In the genomic region with DNA sequence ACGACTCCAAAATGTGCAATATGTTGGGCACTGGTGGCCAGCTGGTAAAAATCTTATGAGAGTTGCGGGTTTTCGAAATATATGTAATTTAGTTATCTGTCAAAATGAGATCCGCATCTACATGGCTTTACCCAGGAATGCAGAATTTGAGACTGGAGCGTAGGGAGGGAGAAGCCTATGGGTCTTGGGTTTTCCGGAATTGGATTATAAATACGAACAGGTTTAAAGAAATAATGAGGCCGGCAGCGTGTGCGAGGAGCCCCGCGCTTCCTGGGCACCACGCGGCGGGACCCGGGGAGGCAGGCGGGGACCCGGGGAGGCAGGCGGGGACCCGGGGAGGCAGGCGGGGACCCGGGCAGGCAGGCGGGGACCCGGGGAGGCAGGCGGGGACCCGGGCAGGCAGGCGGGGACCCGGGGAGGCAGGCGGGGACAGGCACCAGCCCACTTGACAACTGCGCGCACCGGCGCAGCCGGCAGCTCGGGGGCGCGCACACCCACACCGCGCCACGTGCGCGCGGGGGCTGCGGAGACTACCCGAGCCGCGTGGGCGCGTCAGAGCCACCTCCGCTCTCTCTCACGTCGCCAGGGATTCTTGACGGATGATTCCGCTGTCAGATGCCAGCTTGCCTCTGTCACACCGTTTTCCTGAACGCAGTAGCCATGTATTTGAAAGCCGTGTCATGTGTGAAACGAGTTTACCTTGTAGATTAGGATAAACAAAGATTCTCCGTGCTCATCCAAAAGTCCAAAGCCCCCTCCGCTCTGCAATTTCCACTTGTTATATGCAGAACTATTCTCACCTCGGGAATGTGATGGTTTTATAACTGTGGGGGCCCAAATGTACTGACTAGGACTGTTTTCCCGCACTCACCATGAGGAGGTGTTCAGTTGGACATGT, we compare ENCODE assay signal across 1 cellular context.
TF ChIP-seq lines count a peak whose summit lies in the region.

No MANE protein-coding gene starts in this region.

TF ChIP-seq in K562, 482 proteins besides CTCF, POLR2A, EP300 and RAD21 (continued from another document and continues in another):
- TF ChIP-seq, protein P1, sequence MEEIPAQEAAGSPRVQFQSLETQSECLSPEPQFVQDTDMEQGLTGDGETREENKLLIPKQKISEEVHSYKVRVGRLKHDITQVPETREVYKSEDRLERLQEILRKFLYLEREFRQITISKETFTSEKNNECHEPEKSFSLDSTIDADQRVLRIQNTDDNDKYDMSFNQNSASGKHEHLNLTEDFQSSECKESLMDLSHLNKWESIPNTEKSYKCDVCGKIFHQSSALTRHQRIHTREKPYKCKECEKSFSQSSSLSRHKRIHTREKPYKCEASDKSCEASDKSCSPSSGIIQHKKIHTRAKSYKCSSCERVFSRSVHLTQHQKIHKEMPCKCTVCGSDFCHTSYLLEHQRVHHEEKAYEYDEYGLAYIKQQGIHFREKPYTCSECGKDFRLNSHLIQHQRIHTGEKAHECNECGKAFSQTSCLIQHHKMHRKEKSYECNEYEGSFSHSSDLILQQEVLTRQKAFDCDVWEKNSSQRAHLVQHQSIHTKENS (CRISPR knock-in tag; IDR thresholded peaks at IDR 0.05), result no peak
- TF ChIP-seq ZNF583 (CRISPR knock-in tag; IDR thresholded peaks at IDR 0.05) (no peak), KDM1A (IDR thresholded peaks at IDR 0.05) (0 out of 4 replicates have a peak, but pooled peaks of 1 of the 2 experiments have one; percentile 9), NCOA6 (IDR thresholded peaks at IDR 0.05) (no peak), ZNF41 (CRISPR knock-in tag; conservative IDR thresholded peaks at IDR 0.05) (no peak), FIP1L1 (IDR thresholded peaks at IDR 0.05; ENCODE audit: low read depth, low read length, poor library complexity, severe bottlenecking) (no peak), U2AF1 (optimal IDR thresholded peaks at IDR 0.05; ENCODE audit: low read depth, low read length) (no peak), POLR2AphosphoS2 (IDR thresholded peaks at IDR 0.05; ENCODE audit: low read length) (no peak), ZFP30 (CRISPR knock-in tag; IDR thresholded peaks at IDR 0.05; ENCODE audit: borderline replicate concordance) (no peak), ZNF384 (IDR thresholded peaks at IDR 0.05; ENCODE audit: low read depth, low read length) (no peak), ZBTB8A (IDR thresholded peaks at IDR 0.05; ENCODE audit: partially characterized antibody) (no peak), NFRKB (IDR thresholded peaks at IDR 0.05; ENCODE audit: low read depth) (no peak), KAT8 (IDR thresholded peaks at IDR 0.05; ENCODE audit: low read depth) (no peak), NFE2 (IDR thresholded peaks at IDR 0.05; ENCODE audit: low read depth) (no peak), SMC3 (conservative IDR thresholded peaks at IDR 0.05; ENCODE audit: insufficient read depth, low read depth, low read length) (no peak), ZNF143 (CRISPR knock-in tag; IDR thresholded peaks at IDR 0.05) (0 out of 2 replicates have a peak, but pooled peaks have one; percentile 26), GTF2F1 (IDR thresholded peaks at IDR 0.05; ENCODE audit: low read depth, low read length) (no peak), STAG1 (CRISPR knock-in tag; IDR thresholded peaks at IDR 0.05; ENCODE audit: borderline replicate concordance) (peak; percentile 54; the same call in 1 of the 2 replicates), LEF1 (IDR thresholded peaks at IDR 0.05) (no peak), CBFA2T2 (conservative IDR thresholded peaks at IDR 0.05) (no peak), ZFX (CRISPR knock-in tag; IDR thresholded peaks at IDR 0.05) (no peak), ZC3H4 (CRISPR knock-in tag; IDR thresholded peaks at IDR 0.05; ENCODE audit: borderline replicate concordance) (no peak), SRSF3 (IDR thresholded peaks at IDR 0.05; ENCODE audit: insufficient read depth, low read length) (no peak), ZNF431 (CRISPR knock-in tag; IDR thresholded peaks at IDR 0.05) (peak; percentile 89), GABPB2 (CRISPR knock-in tag; conservative IDR thresholded peaks at IDR 0.05) (no peak), NCOR1 (IDR thresholded peaks at IDR 0.05) (no peak), TAF7 (tag; IDR thresholded peaks at IDR 0.05) (no peak), YBX1 (IDR thresholded peaks at IDR 0.05) (no peak), SAP30 (IDR thresholded peaks at IDR 0.05; ENCODE audit: borderline replicate concordance, insufficient read depth, low read depth, low read length, poor library complexity, severe bottlenecking) (peak; percentile 42), LCOR (CRISPR knock-in tag; IDR thresholded peaks at IDR 0.05) (no peak; the same call in 1 of the 2 replicates), CREBBP (IDR thresholded peaks at IDR 0.05; ENCODE audit: low read depth, low read length) (no peak), MAFK (IDR thresholded peaks at IDR 0.05; ENCODE audit: low read length) (no peak)
- TF ChIP-seq, protein P2, sequence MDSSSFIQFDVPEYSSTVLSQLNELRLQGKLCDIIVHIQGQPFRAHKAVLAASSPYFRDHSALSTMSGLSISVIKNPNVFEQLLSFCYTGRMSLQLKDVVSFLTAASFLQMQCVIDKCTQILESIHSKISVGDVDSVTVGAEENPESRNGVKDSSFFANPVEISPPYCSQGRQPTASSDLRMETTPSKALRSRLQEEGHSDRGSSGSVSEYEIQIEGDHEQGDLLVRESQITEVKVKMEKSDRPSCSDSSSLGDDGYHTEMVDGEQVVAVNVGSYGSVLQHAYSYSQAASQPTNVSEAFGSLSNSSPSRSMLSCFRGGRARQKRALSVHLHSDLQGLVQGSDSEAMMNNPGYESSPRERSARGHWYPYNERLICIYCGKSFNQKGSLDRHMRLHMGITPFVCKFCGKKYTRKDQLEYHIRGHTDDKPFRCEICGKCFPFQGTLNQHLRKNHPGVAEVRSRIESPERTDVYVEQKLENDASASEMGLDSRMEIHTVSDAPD (CRISPR knock-in tag; IDR thresholded peaks at IDR 0.05), result no peak
- TF ChIP-seq, protein P3, sequence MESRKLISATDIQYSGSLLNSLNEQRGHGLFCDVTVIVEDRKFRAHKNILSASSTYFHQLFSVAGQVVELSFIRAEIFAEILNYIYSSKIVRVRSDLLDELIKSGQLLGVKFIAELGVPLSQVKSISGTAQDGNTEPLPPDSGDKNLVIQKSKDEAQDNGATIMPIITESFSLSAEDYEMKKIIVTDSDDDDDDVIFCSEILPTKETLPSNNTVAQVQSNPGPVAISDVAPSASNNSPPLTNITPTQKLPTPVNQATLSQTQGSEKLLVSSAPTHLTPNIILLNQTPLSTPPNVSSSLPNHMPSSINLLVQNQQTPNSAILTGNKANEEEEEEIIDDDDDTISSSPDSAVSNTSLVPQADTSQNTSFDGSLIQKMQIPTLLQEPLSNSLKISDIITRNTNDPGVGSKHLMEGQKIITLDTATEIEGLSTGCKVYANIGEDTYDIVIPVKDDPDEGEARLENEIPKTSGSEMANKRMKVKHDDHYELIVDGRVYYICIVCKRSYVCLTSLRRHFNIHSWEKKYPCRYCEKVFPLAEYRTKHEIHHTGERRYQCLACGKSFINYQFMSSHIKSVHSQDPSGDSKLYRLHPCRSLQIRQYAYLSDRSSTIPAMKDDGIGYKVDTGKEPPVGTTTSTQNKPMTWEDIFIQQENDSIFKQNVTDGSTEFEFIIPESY (CRISPR knock-in tag; IDR thresholded peaks at IDR 0.05), result peak; percentile 88
- TF ChIP-seq, protein P4, sequence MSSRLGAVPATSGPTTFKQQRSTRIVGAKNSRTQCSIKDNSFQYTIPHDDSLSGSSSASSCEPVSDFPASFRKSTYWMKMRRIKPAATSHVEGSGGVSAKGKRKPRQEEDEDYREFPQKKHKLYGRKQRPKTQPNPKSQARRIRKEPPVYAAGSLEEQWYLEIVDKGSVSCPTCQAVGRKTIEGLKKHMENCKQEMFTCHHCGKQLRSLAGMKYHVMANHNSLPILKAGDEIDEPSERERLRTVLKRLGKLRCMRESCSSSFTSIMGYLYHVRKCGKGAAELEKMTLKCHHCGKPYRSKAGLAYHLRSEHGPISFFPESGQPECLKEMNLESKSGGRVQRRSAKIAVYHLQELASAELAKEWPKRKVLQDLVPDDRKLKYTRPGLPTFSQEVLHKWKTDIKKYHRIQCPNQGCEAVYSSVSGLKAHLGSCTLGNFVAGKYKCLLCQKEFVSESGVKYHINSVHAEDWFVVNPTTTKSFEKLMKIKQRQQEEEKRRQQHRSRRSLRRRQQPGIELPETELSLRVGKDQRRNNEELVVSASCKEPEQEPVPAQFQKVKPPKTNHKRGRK (tag; IDR thresholded peaks at IDR 0.05), result no peak
- TF ChIP-seq, protein P5, sequence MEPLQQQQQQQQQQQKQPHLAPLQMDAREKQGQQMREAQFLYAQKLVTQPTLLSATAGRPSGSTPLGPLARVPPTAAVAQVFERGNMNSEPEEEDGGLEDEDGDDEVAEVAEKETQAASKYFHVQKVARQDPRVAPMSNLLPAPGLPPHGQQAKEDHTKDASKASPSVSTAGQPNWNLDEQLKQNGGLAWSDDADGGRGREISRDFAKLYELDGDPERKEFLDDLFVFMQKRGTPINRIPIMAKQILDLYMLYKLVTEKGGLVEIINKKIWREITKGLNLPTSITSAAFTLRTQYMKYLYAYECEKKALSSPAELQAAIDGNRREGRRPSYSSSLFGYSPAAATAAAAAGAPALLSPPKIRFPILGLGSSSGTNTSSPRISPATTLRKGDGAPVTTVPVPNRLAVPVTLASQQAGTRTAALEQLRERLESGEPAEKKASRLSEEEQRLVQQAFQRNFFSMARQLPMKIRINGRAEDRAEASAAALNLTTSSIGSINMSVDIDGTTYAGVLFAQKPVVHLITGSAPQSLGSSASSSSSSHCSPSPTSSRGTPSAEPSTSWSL (CRISPR knock-in tag; IDR thresholded peaks at IDR 0.05; ENCODE audit: borderline replicate concordance), result no peak
- TF ChIP-seq, protein P6, sequence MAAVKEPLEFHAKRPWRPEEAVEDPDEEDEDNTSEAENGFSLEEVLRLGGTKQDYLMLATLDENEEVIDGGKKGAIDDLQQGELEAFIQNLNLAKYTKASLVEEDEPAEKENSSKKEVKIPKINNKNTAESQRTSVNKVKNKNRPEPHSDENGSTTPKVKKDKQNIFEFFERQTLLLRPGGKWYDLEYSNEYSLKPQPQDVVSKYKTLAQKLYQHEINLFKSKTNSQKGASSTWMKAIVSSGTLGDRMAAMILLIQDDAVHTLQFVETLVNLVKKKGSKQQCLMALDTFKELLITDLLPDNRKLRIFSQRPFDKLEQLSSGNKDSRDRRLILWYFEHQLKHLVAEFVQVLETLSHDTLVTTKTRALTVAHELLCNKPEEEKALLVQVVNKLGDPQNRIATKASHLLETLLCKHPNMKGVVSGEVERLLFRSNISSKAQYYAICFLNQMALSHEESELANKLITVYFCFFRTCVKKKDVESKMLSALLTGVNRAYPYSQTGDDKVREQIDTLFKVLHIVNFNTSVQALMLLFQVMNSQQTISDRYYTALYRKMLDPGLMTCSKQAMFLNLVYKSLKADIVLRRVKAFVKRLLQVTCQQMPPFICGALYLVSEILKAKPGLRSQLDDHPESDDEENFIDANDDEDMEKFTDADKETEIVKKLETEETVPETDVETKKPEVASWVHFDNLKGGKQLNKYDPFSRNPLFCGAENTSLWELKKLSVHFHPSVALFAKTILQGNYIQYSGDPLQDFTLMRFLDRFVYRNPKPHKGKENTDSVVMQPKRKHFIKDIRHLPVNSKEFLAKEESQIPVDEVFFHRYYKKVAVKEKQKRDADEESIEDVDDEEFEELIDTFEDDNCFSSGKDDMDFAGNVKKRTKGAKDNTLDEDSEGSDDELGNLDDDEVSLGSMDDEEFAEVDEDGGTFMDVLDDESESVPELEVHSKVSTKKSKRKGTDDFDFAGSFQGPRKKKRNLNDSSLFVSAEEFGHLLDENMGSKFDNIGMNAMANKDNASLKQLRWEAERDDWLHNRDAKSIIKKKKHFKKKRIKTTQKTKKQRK (IDR thresholded peaks at IDR 0.05; ENCODE audit: borderline replicate concordance, low read depth, low read length), result no peak
- TF ChIP-seq, protein P7, sequence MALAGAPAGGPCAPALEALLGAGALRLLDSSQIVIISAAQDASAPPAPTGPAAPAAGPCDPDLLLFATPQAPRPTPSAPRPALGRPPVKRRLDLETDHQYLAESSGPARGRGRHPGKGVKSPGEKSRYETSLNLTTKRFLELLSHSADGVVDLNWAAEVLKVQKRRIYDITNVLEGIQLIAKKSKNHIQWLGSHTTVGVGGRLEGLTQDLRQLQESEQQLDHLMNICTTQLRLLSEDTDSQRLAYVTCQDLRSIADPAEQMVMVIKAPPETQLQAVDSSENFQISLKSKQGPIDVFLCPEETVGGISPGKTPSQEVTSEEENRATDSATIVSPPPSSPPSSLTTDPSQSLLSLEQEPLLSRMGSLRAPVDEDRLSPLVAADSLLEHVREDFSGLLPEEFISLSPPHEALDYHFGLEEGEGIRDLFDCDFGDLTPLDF (CRISPR knock-in tag; IDR thresholded peaks at IDR 0.05), result no peak
- TF ChIP-seq, protein P8, sequence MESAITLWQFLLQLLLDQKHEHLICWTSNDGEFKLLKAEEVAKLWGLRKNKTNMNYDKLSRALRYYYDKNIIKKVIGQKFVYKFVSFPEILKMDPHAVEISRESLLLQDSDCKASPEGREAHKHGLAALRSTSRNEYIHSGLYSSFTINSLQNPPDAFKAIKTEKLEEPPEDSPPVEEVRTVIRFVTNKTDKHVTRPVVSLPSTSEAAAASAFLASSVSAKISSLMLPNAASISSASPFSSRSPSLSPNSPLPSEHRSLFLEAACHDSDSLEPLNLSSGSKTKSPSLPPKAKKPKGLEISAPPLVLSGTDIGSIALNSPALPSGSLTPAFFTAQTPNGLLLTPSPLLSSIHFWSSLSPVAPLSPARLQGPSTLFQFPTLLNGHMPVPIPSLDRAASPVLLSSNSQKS (CRISPR knock-in tag; IDR thresholded peaks at IDR 0.05), result no peak
- TF ChIP-seq, protein P9, sequence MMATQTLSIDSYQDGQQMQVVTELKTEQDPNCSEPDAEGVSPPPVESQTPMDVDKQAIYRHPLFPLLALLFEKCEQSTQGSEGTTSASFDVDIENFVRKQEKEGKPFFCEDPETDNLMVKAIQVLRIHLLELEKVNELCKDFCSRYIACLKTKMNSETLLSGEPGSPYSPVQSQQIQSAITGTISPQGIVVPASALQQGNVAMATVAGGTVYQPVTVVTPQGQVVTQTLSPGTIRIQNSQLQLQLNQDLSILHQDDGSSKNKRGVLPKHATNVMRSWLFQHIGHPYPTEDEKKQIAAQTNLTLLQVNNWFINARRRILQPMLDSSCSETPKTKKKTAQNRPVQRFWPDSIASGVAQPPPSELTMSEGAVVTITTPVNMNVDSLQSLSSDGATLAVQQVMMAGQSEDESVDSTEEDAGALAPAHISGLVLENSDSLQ (IDR thresholded peaks at IDR 0.05), result peak; percentile 74
- TF ChIP-seq, protein P10, sequence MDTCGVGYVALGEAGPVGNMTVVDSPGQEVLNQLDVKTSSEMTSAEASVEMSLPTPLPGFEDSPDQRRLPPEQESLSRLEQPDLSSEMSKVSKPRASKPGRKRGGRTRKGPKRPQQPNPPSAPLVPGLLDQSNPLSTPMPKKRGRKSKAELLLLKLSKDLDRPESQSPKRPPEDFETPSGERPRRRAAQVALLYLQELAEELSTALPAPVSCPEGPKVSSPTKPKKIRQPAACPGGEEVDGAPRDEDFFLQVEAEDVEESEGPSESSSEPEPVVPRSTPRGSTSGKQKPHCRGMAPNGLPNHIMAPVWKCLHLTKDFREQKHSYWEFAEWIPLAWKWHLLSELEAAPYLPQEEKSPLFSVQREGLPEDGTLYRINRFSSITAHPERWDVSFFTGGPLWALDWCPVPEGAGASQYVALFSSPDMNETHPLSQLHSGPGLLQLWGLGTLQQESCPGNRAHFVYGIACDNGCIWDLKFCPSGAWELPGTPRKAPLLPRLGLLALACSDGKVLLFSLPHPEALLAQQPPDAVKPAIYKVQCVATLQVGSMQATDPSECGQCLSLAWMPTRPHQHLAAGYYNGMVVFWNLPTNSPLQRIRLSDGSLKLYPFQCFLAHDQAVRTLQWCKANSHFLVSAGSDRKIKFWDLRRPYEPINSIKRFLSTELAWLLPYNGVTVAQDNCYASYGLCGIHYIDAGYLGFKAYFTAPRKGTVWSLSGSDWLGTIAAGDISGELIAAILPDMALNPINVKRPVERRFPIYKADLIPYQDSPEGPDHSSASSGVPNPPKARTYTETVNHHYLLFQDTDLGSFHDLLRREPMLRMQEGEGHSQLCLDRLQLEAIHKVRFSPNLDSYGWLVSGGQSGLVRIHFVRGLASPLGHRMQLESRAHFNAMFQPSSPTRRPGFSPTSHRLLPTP (IDR thresholded peaks at IDR 0.05; ENCODE audit: borderline replicate concordance, extremely low read depth, insufficient read length), result no peak
